Comparison of ENCODE assay signal across 1 cellular context in the genomic region with DNA sequence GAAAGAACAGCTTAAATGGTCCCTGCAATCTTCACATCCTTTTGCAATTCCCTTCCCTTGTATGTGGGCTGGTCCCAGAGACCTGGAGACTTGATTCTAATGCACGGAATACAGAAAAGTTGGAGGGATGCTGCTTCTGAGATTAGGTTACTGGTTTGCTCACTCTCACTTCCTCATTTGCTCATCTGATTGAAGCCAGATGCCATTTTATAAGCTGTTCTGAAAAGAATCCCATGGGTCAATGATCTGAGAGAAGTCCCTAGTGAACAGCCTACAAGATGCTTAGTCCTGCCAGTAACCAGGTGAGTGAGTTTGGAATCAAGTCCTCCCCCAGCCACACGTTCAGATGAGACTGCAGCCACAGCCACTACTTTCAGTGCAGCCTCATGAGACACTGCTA.
TF ChIP-seq lines count a peak whose summit lies in the region.

No MANE protein-coding gene starts in this region.

TF ChIP-seq in GM23338, 12 proteins besides CTCF, POLR2A, EP300 and RAD21 (continued from another document):
- TF ChIP-seq, protein P1, sequence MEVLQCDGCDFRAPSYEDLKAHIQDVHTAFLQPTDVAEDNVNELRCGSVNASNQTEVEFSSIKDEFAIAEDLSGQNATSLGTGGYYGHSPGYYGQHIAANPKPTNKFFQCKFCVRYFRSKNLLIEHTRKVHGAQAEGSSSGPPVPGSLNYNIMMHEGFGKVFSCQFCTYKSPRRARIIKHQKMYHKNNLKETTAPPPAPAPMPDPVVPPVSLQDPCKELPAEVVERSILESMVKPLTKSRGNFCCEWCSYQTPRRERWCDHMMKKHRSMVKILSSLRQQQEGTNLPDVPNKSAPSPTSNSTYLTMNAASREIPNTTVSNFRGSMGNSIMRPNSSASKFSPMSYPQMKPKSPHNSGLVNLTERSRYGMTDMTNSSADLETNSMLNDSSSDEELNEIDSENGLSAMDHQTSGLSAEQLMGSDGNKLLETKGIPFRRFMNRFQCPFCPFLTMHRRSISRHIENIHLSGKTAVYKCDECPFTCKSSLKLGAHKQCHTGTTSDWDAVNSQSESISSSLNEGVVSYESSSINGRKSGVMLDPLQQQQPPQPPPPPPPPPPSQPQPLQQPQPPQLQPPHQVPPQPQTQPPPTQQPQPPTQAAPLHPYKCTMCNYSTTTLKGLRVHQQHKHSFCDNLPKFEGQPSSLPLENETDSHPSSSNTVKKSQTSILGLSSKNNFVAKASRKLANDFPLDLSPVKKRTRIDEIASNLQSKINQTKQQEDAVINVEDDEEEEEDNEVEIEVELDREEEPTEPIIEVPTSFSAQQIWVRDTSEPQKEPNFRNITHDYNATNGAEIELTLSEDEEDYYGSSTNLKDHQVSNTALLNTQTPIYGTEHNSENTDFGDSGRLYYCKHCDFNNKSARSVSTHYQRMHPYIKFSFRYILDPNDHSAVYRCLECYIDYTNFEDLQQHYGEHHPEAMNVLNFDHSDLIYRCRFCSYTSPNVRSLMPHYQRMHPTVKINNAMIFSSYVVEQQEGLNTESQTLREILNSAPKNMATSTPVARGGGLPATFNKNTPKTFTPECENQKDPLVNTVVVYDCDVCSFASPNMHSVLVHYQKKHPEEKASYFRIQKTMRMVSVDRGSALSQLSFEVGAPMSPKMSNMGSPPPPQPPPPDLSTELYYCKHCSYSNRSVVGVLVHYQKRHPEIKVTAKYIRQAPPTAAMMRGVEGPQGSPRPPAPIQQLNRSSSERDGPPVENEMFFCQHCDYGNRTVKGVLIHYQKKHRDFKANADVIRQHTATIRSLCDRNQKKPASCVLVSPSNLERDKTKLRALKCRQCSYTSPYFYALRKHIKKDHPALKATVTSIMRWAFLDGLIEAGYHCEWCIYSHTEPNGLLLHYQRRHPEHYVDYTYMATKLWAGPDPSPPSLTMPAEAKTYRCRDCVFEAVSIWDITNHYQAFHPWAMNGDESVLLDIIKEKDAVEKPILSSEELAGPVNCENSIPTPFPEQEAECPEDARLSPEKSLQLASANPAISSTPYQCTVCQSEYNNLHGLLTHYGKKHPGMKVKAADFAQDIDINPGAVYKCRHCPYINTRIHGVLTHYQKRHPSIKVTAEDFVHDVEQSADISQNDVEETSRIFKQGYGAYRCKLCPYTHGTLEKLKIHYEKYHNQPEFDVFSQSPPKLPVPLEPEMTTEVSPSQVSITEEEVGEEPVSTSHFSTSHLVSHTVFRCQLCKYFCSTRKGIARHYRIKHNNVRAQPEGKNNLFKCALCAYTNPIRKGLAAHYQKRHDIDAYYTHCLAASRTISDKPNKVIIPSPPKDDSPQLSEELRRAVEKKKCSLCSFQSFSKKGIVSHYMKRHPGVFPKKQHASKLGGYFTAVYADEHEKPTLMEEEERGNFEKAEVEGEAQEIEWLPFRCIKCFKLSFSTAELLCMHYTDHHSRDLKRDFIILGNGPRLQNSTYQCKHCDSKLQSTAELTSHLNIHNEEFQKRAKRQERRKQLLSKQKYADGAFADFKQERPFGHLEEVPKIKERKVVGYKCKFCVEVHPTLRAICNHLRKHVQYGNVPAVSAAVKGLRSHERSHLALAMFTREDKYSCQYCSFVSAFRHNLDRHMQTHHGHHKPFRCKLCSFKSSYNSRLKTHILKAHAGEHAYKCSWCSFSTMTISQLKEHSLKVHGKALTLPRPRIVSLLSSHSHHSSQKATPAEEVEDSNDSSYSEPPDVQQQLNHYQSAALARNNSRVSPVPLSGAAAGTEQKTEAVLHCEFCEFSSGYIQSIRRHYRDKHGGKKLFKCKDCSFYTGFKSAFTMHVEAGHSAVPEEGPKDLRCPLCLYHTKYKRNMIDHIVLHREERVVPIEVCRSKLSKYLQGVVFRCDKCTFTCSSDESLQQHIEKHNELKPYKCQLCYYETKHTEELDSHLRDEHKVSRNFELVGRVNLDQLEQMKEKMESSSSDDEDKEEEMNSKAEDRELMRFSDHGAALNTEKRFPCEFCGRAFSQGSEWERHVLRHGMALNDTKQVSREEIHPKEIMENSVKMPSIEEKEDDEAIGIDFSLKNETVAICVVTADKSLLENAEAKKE (CRISPR knock-in tag; IDR thresholded peaks at IDR 0.05), result no peak
- TF ChIP-seq EZH2 (IDR thresholded peaks at IDR 0.05; ENCODE audit: low read depth, unreplicated experiment), result no peak
- no peak for TF ChIP-seq ZNF331 (CRISPR knock-in tag; IDR thresholded peaks at IDR 0.05; ENCODE audit: low read depth)
- TF ChIP-seq CREB1 (CRISPR knock-in tag; IDR thresholded peaks at IDR 0.05; ENCODE audit: low read depth), result no peak
